ENCODE assay signal across 8 cellular contexts in the genomic region with DNA sequence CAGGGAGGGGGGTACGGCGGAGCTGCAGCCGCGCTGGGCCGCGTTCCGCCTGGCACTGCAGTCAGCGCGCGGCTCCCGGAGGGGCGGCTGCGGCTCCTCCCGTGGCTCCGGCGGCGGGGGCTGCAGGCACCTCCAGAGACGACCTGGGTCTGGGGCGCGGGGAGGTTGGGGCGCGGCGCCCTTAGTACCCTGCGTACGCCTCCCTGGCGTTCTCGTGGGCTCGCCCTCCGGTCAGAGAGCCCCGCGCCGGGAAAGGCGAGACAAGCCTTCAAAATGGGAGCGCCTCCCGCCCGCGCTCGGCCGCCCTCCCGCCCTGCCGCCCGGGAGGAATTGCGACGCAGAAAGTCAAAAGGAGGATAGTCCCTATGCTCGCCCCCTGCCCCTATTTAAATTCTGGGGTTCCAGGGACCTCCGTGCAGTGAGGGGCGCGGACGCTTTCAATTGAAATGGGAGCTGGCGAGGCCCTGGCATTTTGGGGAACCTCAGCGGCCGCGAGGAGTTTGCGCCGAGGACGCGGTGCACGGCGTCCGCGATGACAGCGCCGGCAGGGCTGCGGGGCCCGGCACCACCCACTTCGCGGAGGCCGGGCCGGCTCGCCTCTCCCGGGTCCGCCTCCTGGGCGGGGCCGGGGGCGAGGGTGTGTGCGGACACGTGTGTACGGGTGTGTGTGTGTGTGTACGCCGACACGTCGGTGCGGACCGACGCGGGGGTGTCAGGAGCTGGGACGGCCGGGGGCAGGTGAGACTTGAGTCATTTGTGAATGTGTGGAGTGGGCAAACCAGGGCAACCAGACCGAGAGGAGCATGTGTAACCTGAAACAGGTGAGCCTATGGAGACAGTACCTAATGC. TPM values are rescaled to one million over a fixed set of nuclear protein-coding genes. Genes with fewer than 3 reads are reported as not detected.
DNase-seq lines count a peak whose midpoint lies in the region; ATAC-seq, FAIRE-seq and TF ChIP-seq lines count a peak whose summit lies in the region.

No MANE protein-coding gene starts in this region.

- no peak for FAIRE-seq in kidney (lab: Jason Lieb, UNC)

- intact Hi-C loops in kidney (cut with DNase I) = no loop called here

- peak overlapping the region; percentile 73 to 93 for H3K4me3 ChIP-seq in kidney (ENCODE audit: low read length in 2 of 2)

- no peaks in the 10 kb centered on the region for H3K9me3 ChIP-seq in kidney (ENCODE audit: control insufficient read depth in 1 of 2, low read length in 2 of 2)

- ATAC-seq in HG02678 (IDR thresholded peaks at IDR 0.05; ENCODE audit: unreplicated experiment) = peak; percentile 78

- peak overlapping the region; percentile 17 to 70 for H3K9ac ChIP-seq in kidney (ENCODE audit: low read length in 2 of 2)

- peak overlapping the region; percentile 86 to 90 for H3K27ac ChIP-seq in kidney (ENCODE audit: low read depth in 2 of 2, low read length in 2 of 2)

- TF ChIP-seq CTCF in kidney (IDR thresholded peaks at IDR 0.05; ENCODE audit: borderline replicate concordance, extremely low read depth, insufficient read depth) = no peak

- H3K4me1 ChIP-seq in kidney (ENCODE audit: control insufficient read depth in 1 of 2, insufficient read depth in 1 of 2, low read depth in 1 of 2, low read length in 2 of 2) = peaks cover 0 to 4% of the 10 kb centered on the region in 2 donors

- peak; percentile 38 for DNase-seq in NCI-H146 (lab: John Stamatoyannopoulos, UW)
- DNase-seq in NCI-H146 treated with DMSO at 0.1 percent for 48 hours (lab: John Stamatoyannopoulos, UW; ENCODE audit: unreplicated experiment) = no peak
- DNase-seq in NCI-H1436 (lab: John Stamatoyannopoulos, UW) = peak; percentile 51
- peak; percentile 64 for DNase-seq in activated CD4-positive, CD25-positive, alpha-beta regulatory T cell treated with anti-CD3 and anti-CD28 coated beads, Interleukin-2, amount 50 U/mL, for 16 hours (ENCODE audit: low read depth, low spot score)
- peak; percentile 81 for DNase-seq in central memory CD4-positive, alpha-beta T cell
- DNase-seq in kidney = peak; percentile 95
- peak; percentile 92 for DNase-seq in stimulated activated CD4-positive, alpha-beta T cell treated with anti-CD3 and anti-CD28 coated beads, Interleukin-15, amount 100 ng/mL, for 24 hours

- H3K36me3 ChIP-seq in kidney (ENCODE audit: control insufficient read depth in 1 of 2, insufficient read depth in 2 of 2, low read length in 2 of 2) = peaks cover 0 to 5% of the 10 kb centered on the region in 2 donors

RNA-seq across cellular contexts. Expression of gene HERC3, which starts 0.5 kb away (rescaled TPM):
- 58.4 TPM for total RNA-seq in kidney
- polyA plus RNA-seq in kidney (ENCODE audit: insufficient read depth, low read depth, low replicate concordance) = 6.3 TPM
